ENCODE assay signal across 2 cellular contexts in the genomic region with DNA sequence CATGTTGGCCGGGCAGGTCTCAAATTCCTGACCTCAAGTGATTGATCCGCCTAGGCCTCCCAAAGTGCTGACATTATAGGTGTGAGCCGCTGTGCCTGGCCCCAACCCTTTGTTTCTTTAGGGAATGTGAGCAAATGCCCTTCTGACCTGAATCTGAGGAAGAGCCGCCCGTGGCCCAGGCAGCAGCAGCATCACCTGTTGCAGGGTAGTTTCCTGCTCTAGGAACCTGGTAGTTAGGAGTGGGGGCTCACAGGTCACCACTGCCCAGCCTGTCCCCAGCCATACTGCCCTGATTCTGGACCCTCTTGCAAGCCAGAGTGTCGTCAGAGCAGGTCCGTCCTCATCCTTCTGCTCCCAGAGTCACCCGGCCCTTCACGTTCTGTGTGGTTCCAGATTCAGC.
TF ChIP-seq lines count a peak whose summit lies in the region.

No MANE protein-coding gene starts in this region.

TF ChIP-seq in HepG2, 621 proteins besides CTCF, POLR2A, EP300 and RAD21:
- TF ChIP-seq, protein P1, sequence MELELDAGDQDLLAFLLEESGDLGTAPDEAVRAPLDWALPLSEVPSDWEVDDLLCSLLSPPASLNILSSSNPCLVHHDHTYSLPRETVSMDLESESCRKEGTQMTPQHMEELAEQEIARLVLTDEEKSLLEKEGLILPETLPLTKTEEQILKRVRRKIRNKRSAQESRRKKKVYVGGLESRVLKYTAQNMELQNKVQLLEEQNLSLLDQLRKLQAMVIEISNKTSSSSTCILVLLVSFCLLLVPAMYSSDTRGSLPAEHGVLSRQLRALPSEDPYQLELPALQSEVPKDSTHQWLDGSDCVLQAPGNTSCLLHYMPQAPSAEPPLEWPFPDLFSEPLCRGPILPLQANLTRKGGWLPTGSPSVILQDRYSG (CRISPR knock-in tag; IDR thresholded peaks at IDR 0.05), result no peak
- peak; percentile 93 for TF ChIP-seq RFX5 (IDR thresholded peaks at IDR 0.05; ENCODE audit: low read depth, low read length)

TF ChIP-seq in IMR-90, 13 proteins besides CTCF, POLR2A, EP300 and RAD21:
- no peak for TF ChIP-seq MAFK (IDR thresholded peaks at IDR 0.05; ENCODE audit: low read depth, low read length)
- no peak for TF ChIP-seq MXI1 (IDR thresholded peaks at IDR 0.05; ENCODE audit: borderline replicate concordance, low read depth, low read length)
- no peak for TF ChIP-seq BHLHE40 (IDR thresholded peaks at IDR 0.05; ENCODE audit: low read depth, low read length)
- TF ChIP-seq SMC3 (IDR thresholded peaks at IDR 0.05; ENCODE audit: low read depth, low read length), result no peak
- TF ChIP-seq CHD1 (IDR thresholded peaks at IDR 0.05; ENCODE audit: low read depth, low read length), result no peak
- no peak for TF ChIP-seq CEBPB (IDR thresholded peaks at IDR 0.05; ENCODE audit: low read depth, low read length)
- TF ChIP-seq, protein P2, sequence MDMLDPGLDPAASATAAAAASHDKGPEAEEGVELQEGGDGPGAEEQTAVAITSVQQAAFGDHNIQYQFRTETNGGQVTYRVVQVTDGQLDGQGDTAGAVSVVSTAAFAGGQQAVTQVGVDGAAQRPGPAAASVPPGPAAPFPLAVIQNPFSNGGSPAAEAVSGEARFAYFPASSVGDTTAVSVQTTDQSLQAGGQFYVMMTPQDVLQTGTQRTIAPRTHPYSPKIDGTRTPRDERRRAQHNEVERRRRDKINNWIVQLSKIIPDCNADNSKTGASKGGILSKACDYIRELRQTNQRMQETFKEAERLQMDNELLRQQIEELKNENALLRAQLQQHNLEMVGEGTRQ (IDR thresholded peaks at IDR 0.05; ENCODE audit: low read depth, low read length), result no peak
- TF ChIP-seq MAZ (IDR thresholded peaks at IDR 0.05; ENCODE audit: borderline replicate concordance, low read depth, low read length), result no peak
- TF ChIP-seq FOS (IDR thresholded peaks at IDR 0.05; ENCODE audit: low read depth, low read length), result no peak
- TF ChIP-seq NFE2L2 (IDR thresholded peaks at IDR 0.05; ENCODE audit: low read depth, low read length), result no peak
- no peak for TF ChIP-seq RCOR1 (IDR thresholded peaks at IDR 0.05; ENCODE audit: insufficient replicate concordance, low read length)
TF ChIP-seq in IMR-90: peak in this region for 0.
